Comparison of ENCODE assay signal across 20 cellular contexts in the genomic region with DNA sequence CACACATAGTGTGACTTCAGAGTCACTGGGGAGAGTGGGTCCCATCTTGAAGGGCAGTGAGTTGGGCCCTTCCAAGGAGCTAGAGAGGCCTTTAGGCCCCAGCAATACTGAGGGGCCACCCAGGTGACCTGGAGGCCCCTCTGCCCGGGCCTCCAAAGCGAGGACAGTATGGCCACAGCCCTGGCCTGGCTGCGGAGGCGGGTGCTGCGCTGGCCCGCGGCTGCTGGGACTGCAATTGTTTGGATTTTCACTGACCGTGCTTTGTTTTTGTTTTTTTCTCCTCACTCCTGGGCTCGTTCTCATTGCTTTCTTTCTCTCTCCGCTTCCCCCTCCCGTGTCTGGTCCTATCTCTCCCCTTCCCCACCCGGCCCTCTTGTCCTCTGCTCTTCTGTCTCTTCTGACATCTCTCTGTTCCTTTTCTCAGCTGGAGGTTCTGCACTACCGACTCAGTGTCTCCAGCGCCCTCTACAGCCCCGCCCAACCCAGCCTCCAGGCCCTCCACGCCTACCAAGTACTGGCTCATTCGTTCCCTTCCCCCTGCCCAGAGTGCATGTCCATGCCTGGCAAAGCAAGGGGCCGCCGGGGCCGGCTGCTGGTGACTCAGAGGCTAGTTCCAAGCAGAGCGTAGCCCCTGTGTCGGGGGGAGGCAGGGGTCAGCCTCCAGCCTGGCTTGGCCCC. TPM values are rescaled to one million over a fixed set of nuclear protein-coding genes. Genes with fewer than 3 reads are reported as not detected.
A peak's percentile ranks its signal among the peaks of the same experiment; 100 is the strongest.
DNase-seq lines count a peak whose midpoint lies in the region; ATAC-seq and TF ChIP-seq lines count a peak whose summit lies in the region.
"Not testable (repeated sequence)": the region's sequence is repeated elsewhere in the genome, so short reads cannot be mapped to it uniquely, and the experiment has no call there.
"Had no signal": no experiment of that assay in that cellular context is flagged by ENCODE, and none has a peak within 500 bp of the region (broad histone marks: within the 10 kb centered on the region; RNA-seq: fewer than 3 reads in every experiment).

No MANE protein-coding gene starts in this region.

- not testable (repeated sequence) for H3K9me3 ChIP-seq in Panc1 (ENCODE audit: control insufficient read depth, insufficient read depth, low read depth, low read length); heart left ventricle

- H3K4me1 ChIP-seq in Panc1 (ENCODE audit: control insufficient read depth, insufficient read depth, low read length); heart left ventricle: not testable (repeated sequence)

- H3K36me3 ChIP-seq in Panc1 (ENCODE audit: control insufficient read depth, insufficient read depth, low read length), result not testable (repeated sequence)
- peaks cover 0 to 58% (median 48%) of the 10 kb centered on the region in 9 donors for H3K36me3 ChIP-seq in heart left ventricle

- in situ Hi-C loops in Panc1 (cut with HindIII; ENCODE audit: low pct_unique_long_range_greater_than_20kb, low sequenced_read_pairs), result not testable (repeated sequence)

- DNase-seq in ELF-1 (ENCODE audit: low read depth, low spot score) (peak; percentile 82), amniotic epithelial cell (ENCODE audit: low read depth) (peak; percentile 86), epithelial cell of esophagus (ENCODE audit: low read depth) (peak; percentile 31), heart left ventricle (peak in 2 of 5 donors; percentile 51 to 64), non-pigmented ciliary epithelial cell (ENCODE audit: low read depth) (peak; percentile 27)
- DNase-seq in Panc1 (ENCODE audit: low read depth, low spot score); left colon: not testable (repeated sequence)

- CTCF ChIA-PET in Panc1 (lab: Charles Lee), result not testable (repeated sequence)

- not testable (repeated sequence) for H3K27ac ChIP-seq in Panc1 (ENCODE audit: low read length)
- H3K27ac ChIP-seq in heart left ventricle, result peak overlapping the region in 1 of 12 donors; percentile 37

- WGBS in heart left ventricle, 4 donors, result 77 to 81% (median 81%) methylated on average over 21 to 22 of the region's 22 CpGs

- ATAC-seq in Panc1, result not testable (repeated sequence)
- ATAC-seq in heart left ventricle (peak; percentile 30 to 74 (median 57)), left colon (peak; percentile 49)

- not testable (repeated sequence) for H3K4me3 ChIP-seq in Panc1 (ENCODE audit: low read depth in 2 of 2, low read length in 2 of 2); epithelial cell of esophagus (ENCODE audit: low read length); heart left ventricle

- not testable (repeated sequence) for BruUV-seq in Panc1 (replicated peaks; lab: Mats Ljungman, UMichigan)

- not testable (repeated sequence) for H3K27me3 ChIP-seq in Panc1 (ENCODE audit: control insufficient read depth, insufficient read depth, low read length); heart left ventricle

- peak; percentile 29; the same call in 1 of the 2 replicates for TF ChIP-seq CTCF in Panc1 (IDR thresholded peaks at IDR 0.05)
- TF ChIP-seq CTCF in epithelial cell of esophagus (IDR thresholded peaks at IDR 0.05; ENCODE audit: insufficient read depth, low read depth, low read length, missing control alignments); heart left ventricle (IDR thresholded peaks at IDR 0.05): not testable (repeated sequence)

- not testable (repeated sequence) for TF ChIP-seq POLR2A in heart left ventricle (IDR thresholded peaks at IDR 0.05)

- POLR2A ChIA-PET in Panc1 (lab: Charles Lee), result interaction anchor here (0.6 kb wide), 1 partner anchor 44 kb away, joined by 5 read pairs; no protein-coding TSS in a partner anchor

- intact Hi-C loops in Panc1 (cut with micrococcal nuclease; ENCODE audit: unreplicated experiment); left colon (cut with DNase I, micrococcal nuclease): not testable (repeated sequence)
- intact Hi-C loops in heart left ventricle (cut with DNase I), result loop anchor here in 2 of 10 donors (10.0 kb wide), 1 partner anchor 97 kb away; no protein-coding TSS in a partner anchor

RNA-seq across cellular contexts. Expression of gene CCDC74A, which starts 16.3 kb away (rescaled TPM):
- total RNA-seq in Panc1 (2021; ENCODE audit: unreplicated experiment) (29.9 TPM), heart left ventricle (1 to 10 TPM in 6 of 9 donors, under 1 TPM in 3; 0.46 to 2.7 (median 1.6) TPM), left colon (1 to 10 TPM; 1.1 to 2.0 TPM)
- 31.6 TPM for polyA plus RNA-seq in Panc1 (2012; ENCODE audit: insufficient read length)
- polyA plus RNA-seq in heart left ventricle, result 1 to 10 TPM; 1.0 to 1.1 TPM
- polyA plus RNA-seq: CD14-positive monocyte, IgD-negative memory B cell had no signal

RNA-seq across cellular contexts. Expression of gene MZT2A, which starts 19.2 kb away (rescaled TPM):
- total RNA-seq in Panc1 (2021; ENCODE audit: unreplicated experiment) (143 TPM), heart left ventricle (100 to 1,000 TPM; 112 to 438 (median 192) TPM), left colon (10 to 100 TPM; 72.3 to 84.6 TPM)
- polyA plus RNA-seq in Panc1 (2012; ENCODE audit: insufficient read length), result 282 TPM
- polyA plus RNA-seq in heart left ventricle, result 100 to 1,000 TPM; 263 to 345 TPM

RNA-seq across cellular contexts. Expression of gene TUBA3D, which starts 35.5 kb away (rescaled TPM):
- total RNA-seq in Panc1 (2021; ENCODE audit: unreplicated experiment), result not detected
- 0.40 TPM for polyA plus RNA-seq in Panc1 (2012; ENCODE audit: insufficient read length)
- 100 to 1,000 TPM in 4 of 9 donors, 10 to 100 TPM in 2, 1 to 10 TPM in 3; 5.5 to 835 (median 94.9) TPM for total RNA-seq in heart left ventricle
- 100 to 1,000 TPM; 106 to 831 TPM for polyA plus RNA-seq in heart left ventricle
- total RNA-seq in left colon, result not detected
- total RNA-seq: activated CD4-positive, alpha-beta T cell treated with anti-CD3 and anti-CD28 coated beads, Interleukin-2, amount 10 ng/mL, durations not matched to agents 7 days and 5 days; activated naive CD8-positive, alpha-beta T cell treated with anti-CD3 and anti-CD28 coated beads, Interleukin-2, amount 10 ng/mL, durations not matched to agents 7 days and 5 days; Calu3; epithelial cell of proximal tubule; frontal cortex; lung microvascular endothelial cell; myocyte; occipital lobe; psoas muscle; transverse colon had no signal
- polyA plus RNA-seq: CD14-positive monocyte, IgD-negative memory B cell, keratinocyte had no signal
